In genomic region chr7:36264123-36264916, GRCh38 we compare ENCODE assay signal across 11 cellular contexts.
DNase-seq lines count a peak whose midpoint lies in the region; ATAC-seq, FAIRE-seq and TF ChIP-seq lines count a peak whose summit lies in the region.
"Had no signal": no experiment of that assay in that cellular context is flagged by ENCODE, and none has a peak within 500 bp of the region (broad histone marks: within the 10 kb centered on the region; RNA-seq: fewer than 3 reads in every experiment).

No MANE protein-coding gene starts in this region.

- intact Hi-C loops in dendritic cell treated with granulocyte-macrophage colony-stimulating factor and Interleukin-4, amounts not matched to agents 40 ng/mL and 50 ng/mL, for 4 days (cut with micrococcal nuclease), result loop anchor here (2.0 kb wide), 1 partner anchor 72 kb away; no protein-coding TSS in a partner anchor
- intact Hi-C loops in CD4-positive, alpha-beta memory T cell (cut with micrococcal nuclease), result no loop called here
- intact Hi-C loops in ovary (cut with DNase I), result no loop called here

- H3K36me3 ChIP-seq in rectal smooth muscle tissue (ENCODE audit: control insufficient read depth, insufficient read depth, low read length), result no peaks in the 10 kb centered on the region
- no peaks in the 10 kb centered on the region for H3K36me3 ChIP-seq in CD4-positive, alpha-beta memory T cell (ENCODE audit: insufficient read depth, low read length)
- H3K36me3 ChIP-seq in ovary, result no peaks in the 10 kb centered on the region

- CTCF ChIA-PET in CD4-positive, alpha-beta memory T cell (lab: Charles Lee; ENCODE audit: partially characterized antibody), result interaction anchor here (0.7 to 1.2 kb wide), 2 partner anchors 9 to 63 kb away, joined by 3 read pairs; no protein-coding TSS in a partner anchor

- H3K36me3 Mint-ChIP-seq in dendritic cell treated with granulocyte-macrophage colony-stimulating factor and Interleukin-4, amounts not matched to agents 40 ng/mL and 50 ng/mL, for 4 days (ENCODE audit: low read depth), result peaks cover 14% of the 10 kb centered on the region
- H3K36me3 Mint-ChIP-seq in CD4-positive, alpha-beta memory T cell, result no peaks in the 10 kb centered on the region
- H3K36me3 Mint-ChIP-seq: activated naive CD8-positive, alpha-beta T cell treated with anti-CD3 and anti-CD28 coated beads, Interleukin-2, amount 10 ng/mL, durations not matched to agents 7 days and 5 days had no signal

- H3K27ac ChIP-seq in rectal smooth muscle tissue (ENCODE audit: low read depth, low read length) (peak overlapping the region; percentile 64), ovary (peak overlapping the region in 1 of 2 donors; percentile 19)
- H3K27ac ChIP-seq in CD4-positive, alpha-beta memory T cell (ENCODE audit: low read depth, low read length), result no peak overlapping the region

- H3K9me3 ChIP-seq in CD4-positive, alpha-beta memory T cell (ENCODE audit: control insufficient read depth in 1 of 2, low read length in 2 of 2), result no peaks in the 10 kb centered on the region
- H3K9me3 ChIP-seq in ovary, result no peaks in the 10 kb centered on the region

- 38 to 47% (median 42%) methylated on average over 8 of the region's 8 CpGs for WGBS in ovary, 3 donors

- no peak for TF ChIP-seq EP300 in ovary (IDR thresholded peaks at IDR 0.05)

- H3K27me3 ChIP-seq in rectal smooth muscle tissue (ENCODE audit: control insufficient read depth, insufficient read depth, low read length), result no peaks in the 10 kb centered on the region
- no peaks in the 10 kb centered on the region for H3K27me3 ChIP-seq in CD4-positive, alpha-beta memory T cell (ENCODE audit: insufficient read depth, low read length)
- H3K27me3 ChIP-seq in ovary, result no peaks in the 10 kb centered on the region

- H3K4me1 Mint-ChIP-seq in dendritic cell treated with granulocyte-macrophage colony-stimulating factor and Interleukin-4, amounts not matched to agents 40 ng/mL and 50 ng/mL, for 4 days (ENCODE audit: low read depth), result peaks cover 68% of the 10 kb centered on the region
- H3K4me1 Mint-ChIP-seq in CD4-positive, alpha-beta memory T cell, result peaks cover 18 to 37% (median 24%) of the 10 kb centered on the region in 4 donors

- no peak overlapping the region for H3K9ac ChIP-seq in rectal smooth muscle tissue (ENCODE audit: low read length)

- FAIRE-seq in D721Med (lab: Jason Lieb, UNC), result no peak

- no peaks in the 10 kb centered on the region for H3K27me3 Mint-ChIP-seq in dendritic cell treated with granulocyte-macrophage colony-stimulating factor and Interleukin-4, amounts not matched to agents 40 ng/mL and 50 ng/mL, for 4 days
- no peaks in the 10 kb centered on the region for H3K27me3 Mint-ChIP-seq in CD4-positive, alpha-beta memory T cell
- H3K27me3 Mint-ChIP-seq: activated naive CD8-positive, alpha-beta T cell treated with anti-CD3 and anti-CD28 coated beads, Interleukin-2, amount 10 ng/mL, durations not matched to agents 7 days and 5 days had no signal

- no peak for DNase-seq in CD4-positive, alpha-beta memory T cell
- no peak for DNase-seq in ovary
- no peak for DNase-seq in glomerular visceral epithelial cell (ENCODE audit: extremely low spot score)
- no peak for DNase-seq in D721Med (ENCODE audit: insufficient read length, low spot score)
- DNase-seq: activated naive CD8-positive, alpha-beta T cell treated with anti-CD3 and anti-CD28 coated beads, Interleukin-2, amount 10 ng/mL, durations not matched to agents 7 days and 5 days; SHP77 treated with DMSO at 0.1 percent for 48 hours; stimulated activated CD4-positive, alpha-beta T cell treated with anti-CD3 and anti-CD28 coated beads, Interleukin-1b, Interleukin-23, amount 100 ng/mL, for 48 hours had no signal

- no peak overlapping the region for H3K4me3 ChIP-seq in rectal smooth muscle tissue (ENCODE audit: low read length)
- no peak overlapping the region for H3K4me3 ChIP-seq in CD4-positive, alpha-beta memory T cell (ENCODE audit: low read length in 2 of 2)
- H3K4me3 ChIP-seq in ovary, result no peak overlapping the region

- H3K27ac Mint-ChIP-seq in dendritic cell treated with granulocyte-macrophage colony-stimulating factor and Interleukin-4, amounts not matched to agents 40 ng/mL and 50 ng/mL, for 4 days, result peak overlapping the region; percentile 85
- H3K27ac Mint-ChIP-seq in CD4-positive, alpha-beta memory T cell, result peak overlapping the region in 1 of 7 donors; percentile 58
- H3K27ac Mint-ChIP-seq: activated naive CD8-positive, alpha-beta T cell treated with anti-CD3 and anti-CD28 coated beads, Interleukin-2, amount 10 ng/mL, durations not matched to agents 7 days and 5 days had no signal

- H3K9me3 Mint-ChIP-seq in dendritic cell treated with granulocyte-macrophage colony-stimulating factor and Interleukin-4, amounts not matched to agents 40 ng/mL and 50 ng/mL, for 4 days, result no peaks in the 10 kb centered on the region
- no peaks in the 10 kb centered on the region for H3K9me3 Mint-ChIP-seq in CD4-positive, alpha-beta memory T cell
- H3K9me3 Mint-ChIP-seq: activated naive CD8-positive, alpha-beta T cell treated with anti-CD3 and anti-CD28 coated beads, Interleukin-2, amount 10 ng/mL, durations not matched to agents 7 days and 5 days had no signal

- no peak overlapping the region for H3K4me3 Mint-ChIP-seq in dendritic cell treated with granulocyte-macrophage colony-stimulating factor and Interleukin-4, amounts not matched to agents 40 ng/mL and 50 ng/mL, for 4 days
- H3K4me3 Mint-ChIP-seq in CD4-positive, alpha-beta memory T cell, result no peak overlapping the region
- H3K4me3 Mint-ChIP-seq: activated naive CD8-positive, alpha-beta T cell treated with anti-CD3 and anti-CD28 coated beads, Interleukin-2, amount 10 ng/mL, durations not matched to agents 7 days and 5 days had no signal

- no peak for TF ChIP-seq POLR2A in ovary (IDR thresholded peaks at IDR 0.05)

- TF ChIP-seq CTCF in ovary (IDR thresholded peaks at IDR 0.05) (no peak), D721Med (IDR thresholded peaks at IDR 0.05; ENCODE audit: insufficient read depth, missing control alignments) (no peak)

- POLR2A ChIA-PET in CD4-positive, alpha-beta memory T cell (lab: Charles Lee; ENCODE audit: partially characterized antibody), result interaction anchor here (4.1 kb wide), 1 partner anchor 22 kb away, joined by 20 read pairs; no protein-coding TSS in a partner anchor

- ATAC-seq in GM18868 (IDR thresholded peaks at IDR 0.05; ENCODE audit: unreplicated experiment) (peak; percentile 56), HG03342 (IDR thresholded peaks at IDR 0.05; ENCODE audit: unreplicated experiment) (peak; percentile 77)

- H3K4me1 ChIP-seq in rectal smooth muscle tissue (ENCODE audit: control insufficient read depth, insufficient read depth, low read length) (peaks cover 48% of the 10 kb centered on the region), ovary (ENCODE audit: insufficient read depth) (peaks cover 8% of the 10 kb centered on the region)
- H3K4me1 ChIP-seq in CD4-positive, alpha-beta memory T cell (ENCODE audit: insufficient read depth, low read length), result peaks cover 14% of the 10 kb centered on the region
